In genomic region chr3:46921871-46922271, GRCh38 we compare ENCODE assay signal across 20 cellular contexts. TPM values are rescaled to one million over a fixed set of nuclear protein-coding genes. Genes with fewer than 3 reads are reported as not detected.
"Had no signal": no experiment of that assay in that cellular context is flagged by ENCODE, and none has a peak within 500 bp of the region (broad histone marks: within the 10 kb centered on the region; RNA-seq: fewer than 3 reads in every experiment).

No MANE protein-coding gene starts in this region.

- H3K27ac Mint-ChIP-seq: activated CD4-positive, alpha-beta T cell treated with anti-CD3 and anti-CD28 coated beads, Interleukin-2, amount 10 ng/mL, durations not matched to agents 24 days and 14 days; activated CD8-positive, alpha-beta T cell treated with anti-CD3 and anti-CD28 coated beads for 36 hours; activated naive CD8-positive, alpha-beta T cell treated with anti-CD3 and anti-CD28 coated beads for 36 hours; natural killer cell; T-helper 1 cell treated with Interleukin-12 subunit alpha and Interleukin-12 subunit beta and Interleukin-4 antibody, amounts not matched to agents 30 μg/mL and 1 μg/mL, for 36 hours had no signal

- ATAC-seq: activated CD8-positive, alpha-beta T cell treated with anti-CD3 and anti-CD28 coated beads for 36 hours; activated T-helper 17 cell treated with anti-CD3 and anti-CD28 coated beads, Interleukin-2, amount 50 U/mL, for 72 hours; left ventricle myocardium superior; natural killer cell; stimulated activated naive CD8-positive, alpha-beta T cell treated with anti-CD3 and anti-CD28 coated beads, Interleukin-15, Interleukin-2, amounts not matched to agents 100 U/mL and 50 U/mL, for 24 hours had no signal

- H3K27me3 ChIP-seq: neutrophil had no signal

- H3K4me3 Mint-ChIP-seq: activated CD4-positive, alpha-beta T cell treated with anti-CD3 and anti-CD28 coated beads, Interleukin-2, amount 10 ng/mL, durations not matched to agents 24 days and 14 days; activated CD8-positive, alpha-beta T cell treated with anti-CD3 and anti-CD28 coated beads for 36 hours; activated naive CD8-positive, alpha-beta T cell treated with anti-CD3 and anti-CD28 coated beads for 36 hours; activated T-helper 17 cell treated with anti-CD3 and anti-CD28 coated beads, Interleukin-2, amount 50 U/mL, for 72 hours; natural killer cell; T-helper 1 cell treated with Interleukin-12 subunit alpha and Interleukin-12 subunit beta and Interleukin-4 antibody, amounts not matched to agents 30 μg/mL and 1 μg/mL, for 36 hours had no signal

- H3K9me3 ChIP-seq: neutrophil had no signal

- H3K27ac ChIP-seq: neutrophil had no signal

- H3K9me3 Mint-ChIP-seq: activated T-helper 17 cell treated with anti-CD3 and anti-CD28 coated beads, Interleukin-2, amount 50 U/mL, for 72 hours; natural killer cell had no signal

- DNase-seq: activated CD4-positive, alpha-beta T cell treated with anti-CD3 and anti-CD28 coated beads, Interleukin-2, amount 10 ng/mL, durations not matched to agents 24 days and 14 days; activated CD8-positive, alpha-beta T cell treated with anti-CD3 and anti-CD28 coated beads for 36 hours; activated naive CD4-positive, alpha-beta T cell; activated naive CD8-positive, alpha-beta T cell treated with anti-CD3 and anti-CD28 coated beads for 36 hours; activated T-cell treated with anti-CD3 and anti-CD28 coated beads, Interleukin-2, amount 50 U/mL, for 1 hour; amniotic stem cell; caudate nucleus; left ventricle myocardium superior; mesendoderm; natural killer cell; stimulated activated CD4-positive, alpha-beta T cell treated with anti-CD3 and anti-CD28 coated beads, Interleukin-12 subunit alpha, Interleukin-12 subunit beta, amount 100 ng/mL, for 4 hours; stimulated activated CD4-positive, alpha-beta T cell treated with anti-CD3 and anti-CD28 coated beads, Interleukin-1b, Interleukin-23, amount 100 ng/mL, for 48 hours; stimulated activated CD8-positive, alpha-beta memory T cell treated with anti-CD3 and anti-CD28 coated beads, Interleukin-4, amount 100 ng/mL, for 48 hours; stimulated activated naive CD8-positive, alpha-beta T cell treated with anti-CD3 and anti-CD28 coated beads, Interleukin-15, Interleukin-2, amounts not matched to agents 100 U/mL and 50 U/mL, for 24 hours; substantia nigra; trophoblast cell had no signal

- H3K27me3 Mint-ChIP-seq: activated CD4-positive, alpha-beta T cell treated with anti-CD3 and anti-CD28 coated beads, Interleukin-2, amount 10 ng/mL, durations not matched to agents 24 days and 14 days; activated CD8-positive, alpha-beta T cell treated with anti-CD3 and anti-CD28 coated beads for 36 hours; activated naive CD8-positive, alpha-beta T cell treated with anti-CD3 and anti-CD28 coated beads for 36 hours; activated T-helper 17 cell treated with anti-CD3 and anti-CD28 coated beads, Interleukin-2, amount 50 U/mL, for 72 hours had no signal

RNA-seq across cellular contexts. Expression of gene PTH1R, which starts 44.4 kb away (rescaled TPM):
- total RNA-seq: activated CD4-positive, alpha-beta T cell treated with anti-CD3 and anti-CD28 coated beads, Interleukin-2, amount 10 ng/mL, durations not matched to agents 24 days and 14 days; activated CD8-positive, alpha-beta T cell treated with anti-CD3 and anti-CD28 coated beads for 36 hours; activated naive CD8-positive, alpha-beta T cell treated with anti-CD3 and anti-CD28 coated beads for 36 hours; activated T-helper 17 cell treated with anti-CD3 and anti-CD28 coated beads, Interleukin-2, amount 50 U/mL, for 72 hours; natural killer cell had no signal

RNA-seq across cellular contexts. Expression of gene MYL3, which starts 58.6 kb away (rescaled TPM):
- total RNA-seq: activated CD4-positive, alpha-beta T cell treated with anti-CD3 and anti-CD28 coated beads, Interleukin-2, amount 10 ng/mL, durations not matched to agents 24 days and 14 days; activated CD8-positive, alpha-beta T cell treated with anti-CD3 and anti-CD28 coated beads for 36 hours; activated naive CD8-positive, alpha-beta T cell treated with anti-CD3 and anti-CD28 coated beads for 36 hours; activated T-helper 17 cell treated with anti-CD3 and anti-CD28 coated beads, Interleukin-2, amount 50 U/mL, for 72 hours; frontal cortex; natural killer cell had no signal
